In genomic region chr12:127548123-127548553, GRCh38 we compare ENCODE assay signal across 14 cellular contexts.
DNase-seq lines count a peak whose midpoint lies in the region; ATAC-seq and TF ChIP-seq lines count a peak whose summit lies in the region.
"Had no signal": no experiment of that assay in that cellular context is flagged by ENCODE, and none has a peak within 500 bp of the region (broad histone marks: within the 10 kb centered on the region; RNA-seq: fewer than 3 reads in every experiment).

No MANE protein-coding gene starts in this region.

- peaks cover 3% of the 10 kb centered on the region for H3K27me3 Mint-ChIP-seq in H9 (ENCODE audit: low read depth)
- H3K27me3 Mint-ChIP-seq: naive B cell had no signal

- H3K56ac ChIP-seq in H9 (ENCODE audit: insufficient read length, low read depth, low read length): no peak overlapping the region

- no peak overlapping the region for H2AFZ ChIP-seq in H9 (ENCODE audit: low read length)

- no peak overlapping the region for H3K4me2 ChIP-seq in H9 (ENCODE audit: insufficient read depth, insufficient read length, low read length)
- H3K4me2 ChIP-seq: KMS-11 had no signal

- H3K4me3 Mint-ChIP-seq in H9: no peak overlapping the region
- H3K4me3 Mint-ChIP-seq: naive B cell had no signal

- no peak overlapping the region for H3K9ac ChIP-seq in H9 (ENCODE audit: extremely low read depth, insufficient read length, low read length)
- H3K9ac ChIP-seq: KMS-11 had no signal

- no peak overlapping the region for H3K27ac ChIP-seq in H9 (ENCODE audit: insufficient read length, low read depth, low read length)
- H3K27ac ChIP-seq: ascending aorta, KMS-11, transverse colon had no signal

- H4K8ac ChIP-seq in H9 (replicated peaks; ENCODE audit: insufficient read length, low read depth, low read length): no peak overlapping the region

- H2BK15ac ChIP-seq in H9 (ENCODE audit: low read depth, low read length): no peak overlapping the region

- no peak overlapping the region for H3K18ac ChIP-seq in H9 (ENCODE audit: insufficient read length, low read depth, low read length)

- H3K4me1 ChIP-seq in BE2C (no peaks in the 10 kb centered on the region), H9 (ENCODE audit: insufficient read depth, low read length) (peaks cover 4% of the 10 kb centered on the region; the same call in 1 of the 2 replicates)
- H3K4me1 ChIP-seq: ascending aorta, transverse colon had no signal

- no peaks in the 10 kb centered on the region for H3K79me2 ChIP-seq in H9 (ENCODE audit: insufficient read depth, low read length)

- H3K9me3 Mint-ChIP-seq in H9: peaks cover 4 to 8% of the 10 kb centered on the region in 2 experiments; a peak in 4 of 5 replicates

- no peak overlapping the region for H2BK5ac ChIP-seq in H9 (ENCODE audit: insufficient read length, low read length)

- no peak overlapping the region for H2BK120ac ChIP-seq in H9 (ENCODE audit: low read depth, low read length, poor library complexity, severe bottlenecking)

- H4K91ac ChIP-seq in H9 (ENCODE audit: insufficient read length, low read depth, low read length): no peak overlapping the region

- peaks cover 10 to 11% of the 10 kb centered on the region in 2 experiments for H3K4me1 Mint-ChIP-seq in H9
- H3K4me1 Mint-ChIP-seq: naive B cell had no signal

- H3K9me3 ChIP-seq in BE2C (peaks cover 3% of the 10 kb centered on the region; the same call in 1 of the 2 replicates), H9 (ENCODE audit: control insufficient read depth, low read depth, low read length) (no peaks in the 10 kb centered on the region)
- H3K9me3 ChIP-seq: transverse colon had no signal

- no peaks in the 10 kb centered on the region for H4K20me1 ChIP-seq in H9 (ENCODE audit: control insufficient read depth, insufficient read depth, insufficient read length)

- no peak overlapping the region for H3K14ac ChIP-seq in H9 (ENCODE audit: insufficient read depth, low read length)

- no peak for ATAC-seq in HG02938 (IDR thresholded peaks at IDR 0.05; ENCODE audit: unreplicated experiment)

- H2BK12ac ChIP-seq in H9 (ENCODE audit: insufficient read length, low read depth, low read length): no peak overlapping the region

- no peak overlapping the region for H3T11ph ChIP-seq in H9 (ENCODE audit: low read length)

- no peak overlapping the region for H3K23ac ChIP-seq in H9 (ENCODE audit: insufficient read length, low read depth, low read length)

- H3K27me3 ChIP-seq in BE2C (no peaks in the 10 kb centered on the region), H9 (ENCODE audit: insufficient read depth, low read length) (no peaks in the 10 kb centered on the region)
- H3K27me3 ChIP-seq: ascending aorta, transverse colon had no signal

- no CpG with 5 or more reads among the region's 10 CpGs for WGBS in H9 (ENCODE audit: extremely low coverage, insufficient read length, low lambda C conversion rate)

- DNase-seq in Caki2 (ENCODE audit: low read depth) (peak; percentile 69), NCI-H1092 treated with DMSO at 0.1 percent for 48 hours (lab: John Stamatoyannopoulos, UW) (peak; percentile 81), RKO (ENCODE audit: low spot score) (peak; percentile 86), iris pigment epithelial cell (ENCODE audit: low read depth) (peak; percentile 21), BE2C (no peak), H9 (no peak), SIG-M5 (lab: John Stamatoyannopoulos, UW) (no peak)
- DNase-seq: activated CD8-positive, alpha-beta memory T cell treated with anti-CD3 and anti-CD28 coated beads, Interleukin-2, amount 50 U/mL, for 48 hours; DMS 273 treated with DMSO at 0.1 percent for 48 hours; naive B cell; transverse colon had no signal

- no peak overlapping the region for H3K4me3 ChIP-seq in BE2C (ENCODE audit: low read depth, low read length)
- H3K4me3 ChIP-seq: ascending aorta, transverse colon had no signal

- H3K23me2 ChIP-seq in H9 (ENCODE audit: insufficient read length, low read depth, low read length, poor library complexity, severe bottlenecking): no peaks in the 10 kb centered on the region

- H4K5ac ChIP-seq in H9 (ENCODE audit: insufficient read length, low read depth, low read length): no peak overlapping the region

- no peak overlapping the region for H2BK20ac ChIP-seq in H9 (ENCODE audit: low read depth, low read length, poor library complexity, severe bottlenecking)

- no peak overlapping the region for H3K4ac ChIP-seq in H9 (ENCODE audit: low read depth, low read length)

- peaks cover 0 to 4% (median 2%) of the 10 kb centered on the region in 3 experiments; a peak in 1 of 7 replicates for H3K36me3 Mint-ChIP-seq in H9 (ENCODE audit: insufficient read depth in 1 of 3, low read depth in 3 of 3)
- H3K36me3 Mint-ChIP-seq: naive B cell had no signal

- TF ChIP-seq CTCF in BE2C (IDR thresholded peaks at IDR 0.05; ENCODE audit: low read depth, low read length) (no peak), H9 (conservative IDR thresholded peaks at IDR 0.05) (no peak)

- in situ Hi-C loops in Caki2 (cut with HindIII; ENCODE audit: low pct_unique_long_range_greater_than_20kb, low sequenced_read_pairs): no loop called here

- H3K27ac Mint-ChIP-seq in H9: peak overlapping the region in 1 of 3 experiments; percentile 83; a peak in 1 of 7 replicates
- H3K27ac Mint-ChIP-seq: naive B cell had no signal

- H2AK5ac ChIP-seq in H9 (ENCODE audit: insufficient read length, low read length): no peak overlapping the region

- H3K36me3 ChIP-seq in BE2C: no peaks in the 10 kb centered on the region
- H3K36me3 ChIP-seq: ascending aorta, transverse colon had no signal

- H3K79me1 ChIP-seq in H9 (ENCODE audit: insufficient read depth, low read depth, low read length, poor library complexity, severe bottlenecking): no peaks in the 10 kb centered on the region

Comparison
In these comparisons a context has a peak if more than half of its experiments do, and no peak if none do; other contexts are left out.
1. DNase-seq: peak in Caki2 (single experiment), NCI-H1092 treated with DMSO at 0.1 percent for 48 hours (single experiment), RKO (single experiment) and iris pigment epithelial cell (single experiment); none in BE2C (single experiment), H9 (single experiment) and SIG-M5 (single experiment).